8 cellular contexts compared by ENCODE assay signal in the genomic region with DNA sequence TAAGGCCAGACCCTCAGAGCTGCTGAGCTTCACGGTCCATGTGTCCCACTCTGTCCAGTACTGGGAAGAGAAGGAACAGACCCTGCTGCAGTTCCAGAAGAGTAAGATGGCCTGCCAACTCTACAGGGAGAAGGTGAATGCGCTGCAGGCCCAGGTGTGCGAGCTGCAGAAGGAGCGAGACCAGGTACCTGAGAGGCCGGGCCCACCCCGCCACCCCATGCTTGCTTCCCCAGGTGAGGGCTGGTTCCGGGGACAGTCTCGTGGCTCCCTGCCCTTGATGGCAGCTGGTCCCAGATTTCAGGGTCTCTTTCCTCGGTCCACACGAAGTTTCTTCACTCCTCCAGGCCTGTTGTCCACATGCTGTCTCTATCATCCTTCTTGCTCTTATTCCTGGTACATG. TPM values are rescaled to one million over a fixed set of nuclear protein-coding genes. Genes with fewer than 3 reads are reported as not detected.
"Had no signal": no experiment of that assay in that cellular context is flagged by ENCODE, and none has a peak within 500 bp of the region (broad histone marks: within the 10 kb centered on the region; RNA-seq: fewer than 3 reads in every experiment).

No MANE protein-coding gene starts in this region.

- H3K27ac Mint-ChIP-seq: GM23338, HFFc6, IgD-negative memory B cell had no signal

- H3K4me1 ChIP-seq: HAP-1 had no signal

- H3K4me3 Mint-ChIP-seq: GM23338, HFFc6, IgD-negative memory B cell had no signal

- H3K36me3 Mint-ChIP-seq: IgD-negative memory B cell had no signal

- DNase-seq: HFFc6 had no signal

- H2AFZ ChIP-seq: GM23338 had no signal

- H3K4me3 ChIP-seq: GM23338, HAP-1 had no signal

- H3K36me3 ChIP-seq: HAP-1 had no signal

- H3K4me2 ChIP-seq: GM23338 had no signal

- H3K9me3 ChIP-seq: HAP-1 had no signal

- H3K9me3 Mint-ChIP-seq: GM23338, HFFc6 had no signal

- H3K27ac ChIP-seq: HL-60 had no signal

RNA-seq across cellular contexts. Expression of gene CARD14, which starts 20.9 kb away (rescaled TPM):
- total RNA-seq: H1, HFFc6, HT1080 had no signal
- polyA plus RNA-seq: HepG2, IgD-negative memory B cell had no signal
